ENCODE assay signal across 8 cellular contexts in genomic region chr11:64230209-64230984, GRCh38. TPM values are rescaled to one million over a fixed set of nuclear protein-coding genes. Genes with fewer than 3 reads are reported as not detected.
DNase-seq lines count a peak whose midpoint lies in the region; ATAC-seq, FAIRE-seq and TF ChIP-seq lines count a peak whose summit lies in the region.

A gene with protein sequence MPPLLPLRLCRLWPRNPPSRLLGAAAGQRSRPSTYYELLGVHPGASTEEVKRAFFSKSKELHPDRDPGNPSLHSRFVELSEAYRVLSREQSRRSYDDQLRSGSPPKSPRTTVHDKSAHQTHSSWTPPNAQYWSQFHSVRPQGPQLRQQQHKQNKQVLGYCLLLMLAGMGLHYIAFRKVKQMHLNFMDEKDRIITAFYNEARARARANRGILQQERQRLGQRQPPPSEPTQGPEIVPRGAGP (plus strand): TSS chr11:64230548. CDS start chr11:64230855, 307 bp downstream.

- peak within 1 kb of the TSS; percentile 84 for H2AFZ ChIP-seq in astrocyte (ENCODE audit: low read depth, low read length)

- peaks cover 10% of the 10 kb centered on the region for H3K4me1 Mint-ChIP-seq in astrocyte (ENCODE audit: low read depth, unreplicated experiment)

- H3K9me3 Mint-ChIP-seq in astrocyte (ENCODE audit: unreplicated experiment), result no peaks in the 10 kb centered on the region

- H3K9me3 ChIP-seq in astrocyte (ENCODE audit: insufficient read depth, low read depth, low read length) (no peaks in the 10 kb centered on the region), right cardiac atrium (ENCODE audit: control insufficient read depth, low read length) (no peaks in the 10 kb centered on the region), vagina (no peaks in the 10 kb centered on the region)

- no peaks in the 10 kb centered on the region for H3K36me3 ChIP-seq in astrocyte (ENCODE audit: insufficient read depth, low read length)
- H3K36me3 ChIP-seq in vagina, result no peaks in the 10 kb centered on the region

- H3K4me3 Mint-ChIP-seq in astrocyte (ENCODE audit: unreplicated experiment), result peak within 1 kb of the TSS; percentile 85

- peaks cover 31% of the 10 kb centered on the region for H3K79me2 ChIP-seq in astrocyte (ENCODE audit: insufficient read depth, low read length)

- H3K36me3 Mint-ChIP-seq in astrocyte (ENCODE audit: low read depth, unreplicated experiment), result no peaks in the 10 kb centered on the region

- ATAC-seq in HG02678 (IDR thresholded peaks at IDR 0.05; ENCODE audit: unreplicated experiment) (peak; percentile 49), right cardiac atrium (peak; percentile 66 to 70)

- H3K9ac ChIP-seq in astrocyte (ENCODE audit: low read length), result peak within 1 kb of the TSS; percentile 85

- H3K4me1 ChIP-seq in astrocyte (ENCODE audit: insufficient read depth, low read length) (peaks cover 32% of the 10 kb centered on the region), right cardiac atrium (ENCODE audit: control insufficient read depth, insufficient read depth, low read length) (peaks cover under 1% of the 10 kb centered on the region), vagina (peaks cover 72% of the 10 kb centered on the region)

- no peak for FAIRE-seq in astrocyte (lab: Jason Lieb, UNC)

- under 1% methylated on average over 59 of the region's 59 CpGs for WGBS in right cardiac atrium

- no peak for TF ChIP-seq CTCF in astrocyte (IDR thresholded peaks at IDR 0.05; ENCODE audit: insufficient read depth, low read depth, low read length)
- no peak for TF ChIP-seq CTCF in vagina (IDR thresholded peaks at IDR 0.05)

- peaks cover 6% of the 10 kb centered on the region for H4K20me1 ChIP-seq in astrocyte (ENCODE audit: insufficient read depth, low read length)

- H3K27me3 ChIP-seq in astrocyte (ENCODE audit: insufficient read depth, low read length) (no peaks in the 10 kb centered on the region), right cardiac atrium (ENCODE audit: control insufficient read depth, insufficient read depth) (no peaks in the 10 kb centered on the region), vagina (no peaks in the 10 kb centered on the region)

- peak within 1 kb of the TSS; percentile 100 for H3K4me2 ChIP-seq in astrocyte (ENCODE audit: low read length)

- no peaks in the 10 kb centered on the region for H3K27me3 Mint-ChIP-seq in astrocyte (ENCODE audit: low read depth, unreplicated experiment)

- DNase-seq in GDM1 (lab: John Stamatoyannopoulos, UW), result peak; percentile 87
- peak; percentile 61 for DNase-seq in NCI-H1694 treated with DMSO at 0.1 percent for 48 hours (lab: John Stamatoyannopoulos, UW)
- DNase-seq in T-helper 9 cell, result peak; percentile 83
- DNase-seq in astrocyte (ENCODE audit: low read depth), result peak; percentile 76
- peak; percentile 94 to 98 (median 97) for DNase-seq in right cardiac atrium
- peak; percentile 89 for DNase-seq in putamen (ENCODE audit: low spot score)
- DNase-seq in vagina (ENCODE audit: extremely low spot score in 2 of 2), result peak in 1 of 2 donors; percentile 91

- peak in 1 of 2 donors; percentile 26 for TF ChIP-seq POLR2A in vagina (IDR thresholded peaks at IDR 0.05)

- H3K27ac ChIP-seq in astrocyte (ENCODE audit: low read depth, low read length) (peak within 1 kb of the TSS; percentile 56), right cardiac atrium (ENCODE audit: low read length) (peak within 1 kb of the TSS; percentile 92), vagina (peak within 1 kb of the TSS; percentile 97)

- peak within 1 kb of the TSS; percentile 53 for H3K27ac Mint-ChIP-seq in astrocyte (ENCODE audit: unreplicated experiment)

- peak within 1 kb of the TSS; percentile 74 for H3K4me3 ChIP-seq in astrocyte (ENCODE audit: insufficient read depth, low read depth, low read length)
- H3K4me3 ChIP-seq in right cardiac atrium (ENCODE audit: low read length), result peak within 1 kb of the TSS; percentile 48
- peak within 1 kb of the TSS; percentile 62 to 85 for H3K4me3 ChIP-seq in vagina

- intact Hi-C loops in right cardiac atrium (cut with DNase I), result no loop called here
- intact Hi-C loops in vagina (cut with DNase I), result no loop called here

RNA-seq across cellular contexts. Expression of the gene that starts here (rescaled TPM):
- total RNA-seq in astrocyte (23.8 and 25.7 TPM in 2 replicates), right cardiac atrium (10 to 100 TPM; 46.3 to 61.0 (median 49.5) TPM), vagina (43.7 TPM)
- polyA plus RNA-seq in right cardiac atrium, result 95.7 TPM
